8 cellular contexts compared by ENCODE assay signal in the genomic region with DNA sequence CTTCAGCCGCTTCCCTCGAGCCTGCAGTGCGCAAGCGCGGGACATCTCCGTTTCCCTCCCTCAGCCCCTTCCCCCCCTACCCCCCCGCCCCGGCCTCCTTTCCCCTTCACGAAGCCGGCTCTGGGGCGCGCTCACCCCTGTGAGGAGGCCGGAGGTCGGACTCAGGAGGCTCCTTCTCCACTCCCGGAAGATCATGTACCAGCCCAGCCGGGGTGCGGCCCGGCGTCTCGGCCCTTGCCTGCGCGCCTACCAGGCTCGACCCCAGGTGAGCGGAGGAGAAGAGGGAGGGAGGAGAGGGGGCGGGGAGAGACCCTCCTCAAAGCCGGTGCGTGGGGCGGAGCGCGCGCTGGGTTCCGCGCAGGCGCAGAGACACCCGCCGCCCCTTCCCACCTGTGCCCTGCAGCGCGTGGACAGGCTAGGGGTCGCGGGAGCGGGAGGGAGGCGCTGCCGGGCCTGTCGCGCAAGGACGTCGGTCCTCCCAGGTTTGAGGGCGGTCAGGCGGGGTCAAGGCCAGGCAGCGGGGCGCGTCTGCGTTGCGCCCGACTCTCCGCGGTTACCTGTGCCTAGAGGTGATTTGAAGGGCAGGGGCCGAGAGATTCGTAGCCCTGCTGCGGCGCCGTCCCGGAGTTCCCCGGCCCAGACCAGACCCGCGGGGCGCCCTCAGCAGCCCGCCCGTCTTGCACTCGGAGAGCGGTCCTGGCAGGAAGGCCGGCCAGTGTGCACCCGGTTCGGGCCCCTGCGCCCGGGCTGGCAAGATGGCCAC. TPM values are rescaled to one million over a fixed set of nuclear protein-coding genes. Genes with fewer than 3 reads are reported as not detected.
DNase-seq lines count a peak whose midpoint lies in the region; ATAC-seq and TF ChIP-seq lines count a peak whose summit lies in the region.

A gene with protein sequence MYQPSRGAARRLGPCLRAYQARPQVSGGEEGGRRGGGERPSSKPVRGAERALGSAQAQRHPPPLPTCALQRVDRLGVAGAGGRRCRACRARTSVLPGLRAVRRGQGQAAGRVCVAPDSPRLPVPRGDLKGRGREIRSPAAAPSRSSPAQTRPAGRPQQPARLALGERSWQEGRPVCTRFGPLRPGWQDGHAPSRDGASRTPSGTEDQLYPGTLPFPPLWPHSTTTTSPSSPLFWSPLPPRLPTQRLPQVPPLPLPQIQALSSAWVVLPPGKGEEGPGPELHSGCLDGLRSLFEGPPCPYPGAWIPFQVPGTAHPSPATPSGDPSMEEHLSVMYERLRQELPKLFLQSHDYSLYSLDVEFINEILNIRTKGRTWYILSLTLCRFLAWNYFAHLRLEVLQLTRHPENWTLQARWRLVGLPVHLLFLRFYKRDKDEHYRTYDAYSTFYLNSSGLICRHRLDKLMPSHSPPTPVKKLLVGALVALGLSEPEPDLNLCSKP (plus strand): TSS at position 95 of the 763 bp plus-strand sequence. CDS start 99 bp downstream, at position 194.

- H3K4me3 Mint-ChIP-seq in activated naive CD8-positive, alpha-beta T cell treated with anti-CD3 and anti-CD28 coated beads, Interleukin-2, amount 50 U/mL, for 24 hours = peak within 1 kb of the TSS; percentile 83

- no peak for TF ChIP-seq CTCF in SU-DHL-6 (IDR thresholded peaks at IDR 0.05; ENCODE audit: insufficient read depth, low read length, poor library complexity, severe bottlenecking)
- TF ChIP-seq CTCF in upper lobe of left lung (IDR thresholded peaks at IDR 0.05) = peak in 1 of 6 experiments; percentile 5

- peak within 1 kb of the TSS; percentile 87 for H2BK120ac ChIP-seq in trophoblast cell (ENCODE audit: insufficient read depth, low read length, poor library complexity)

- no CpG with 5 or more reads among the region's 76 CpGs for WGBS in trophoblast cell (ENCODE audit: extremely low coverage, insufficient coverage, insufficient read length)
- 0 to 3% methylated on average over 14 to 31 of the region's 76 CpGs for WGBS in upper lobe of left lung, 2 donors

- peak within 1 kb of the TSS; percentile 80 for H3K14ac ChIP-seq in trophoblast cell (ENCODE audit: low read length)

- ATAC-seq in HG02678 (IDR thresholded peaks at IDR 0.05; ENCODE audit: unreplicated experiment) (peak; percentile 70), upper lobe of left lung (ENCODE audit: low FRiP score in 2 of 2) (peak; percentile 94 to 96)
- peak; percentile 81 for ATAC-seq in activated naive CD8-positive, alpha-beta T cell treated with anti-CD3 and anti-CD28 coated beads, Interleukin-2, amount 50 U/mL, for 24 hours

- intact Hi-C loops in cardiac septum (cut with DNase I) = no loop called here

- H3K9me3 ChIP-seq in SU-DHL-6 (ENCODE audit: insufficient read depth, low read length) (no peaks in the 10 kb centered on the region), trophoblast cell (ENCODE audit: insufficient read depth, low read depth, low read length) (peaks cover 1% of the 10 kb centered on the region), upper lobe of left lung (no peaks in the 10 kb centered on the region)

- peak within 1 kb of the TSS; percentile 78 for H3K27ac Mint-ChIP-seq in activated naive CD8-positive, alpha-beta T cell treated with anti-CD3 and anti-CD28 coated beads, Interleukin-2, amount 50 U/mL, for 24 hours

- H2AFZ ChIP-seq in SU-DHL-6 (ENCODE audit: low read depth, low read length, severe bottlenecking) (peak within 1 kb of the TSS; percentile 79), trophoblast cell (ENCODE audit: insufficient read depth, low read length, poor library complexity) (peak within 1 kb of the TSS; percentile 94)

- no peaks in the 10 kb centered on the region for H3K9me2 ChIP-seq in SU-DHL-6 (replicated peaks; ENCODE audit: insufficient read depth, low read length)

- peak within 1 kb of the TSS; percentile 89 for H3K9ac ChIP-seq in SU-DHL-6 (ENCODE audit: low read length)
- peak within 1 kb of the TSS; percentile 92 for H3K9ac ChIP-seq in trophoblast cell (ENCODE audit: low read length)

- peak within 1 kb of the TSS; percentile 81 for H2BK5ac ChIP-seq in trophoblast cell (ENCODE audit: low read depth, low read length, poor library complexity)

- peaks cover 6% of the 10 kb centered on the region for H3K79me1 ChIP-seq in trophoblast cell (ENCODE audit: low read length)

- H3K4ac ChIP-seq in trophoblast cell (ENCODE audit: low read depth, low read length) = peak within 1 kb of the TSS; percentile 69

- H3K79me2 ChIP-seq in SU-DHL-6 (ENCODE audit: insufficient read depth, low read length) = peaks cover 39% of the 10 kb centered on the region
- peaks cover 3% of the 10 kb centered on the region for H3K79me2 ChIP-seq in trophoblast cell (ENCODE audit: control insufficient read depth, insufficient read depth, low read length, poor library complexity)

- no peak within 1 kb of the TSS for H2AK5ac ChIP-seq in trophoblast cell (ENCODE audit: low read length)

- H3K27me3 ChIP-seq in SU-DHL-6 (ENCODE audit: low read length) (no peaks in the 10 kb centered on the region), trophoblast cell (ENCODE audit: insufficient read depth, low read length) (no peaks in the 10 kb centered on the region), upper lobe of left lung (no peaks in the 10 kb centered on the region)

- H3K36me3 Mint-ChIP-seq in activated naive CD8-positive, alpha-beta T cell treated with anti-CD3 and anti-CD28 coated beads, Interleukin-2, amount 50 U/mL, for 24 hours (ENCODE audit: low read depth) = peaks cover 17% of the 10 kb centered on the region

- H3K23ac ChIP-seq in trophoblast cell (ENCODE audit: low read length) = no peak within 1 kb of the TSS

- peak; percentile 44 for TF ChIP-seq POLR2A in GM10847 (IDR thresholded peaks at IDR 0.05; ENCODE audit: extremely low read depth, insufficient read length)
- peak in 1 of 4 donors; percentile 41 for TF ChIP-seq POLR2A in upper lobe of left lung (IDR thresholded peaks at IDR 0.05)

- H3K4me2 ChIP-seq in SU-DHL-6 (ENCODE audit: low read depth, low read length, poor library complexity, severe bottlenecking) = peak within 1 kb of the TSS; percentile 97
- H3K4me2 ChIP-seq in trophoblast cell (ENCODE audit: low read length) = peak within 1 kb of the TSS; percentile 97

- no peak within 1 kb of the TSS for H2BK12ac ChIP-seq in trophoblast cell (ENCODE audit: low read length)

- peak within 1 kb of the TSS; percentile 82 for H4K91ac ChIP-seq in trophoblast cell (ENCODE audit: low read depth, low read length)

- H3K27me3 Mint-ChIP-seq in activated naive CD8-positive, alpha-beta T cell treated with anti-CD3 and anti-CD28 coated beads, Interleukin-2, amount 50 U/mL, for 24 hours = no peaks in the 10 kb centered on the region

- peak within 1 kb of the TSS; percentile 82 for H3K27ac ChIP-seq in SU-DHL-6 (ENCODE audit: low read depth, low read length)
- H3K27ac ChIP-seq in trophoblast cell (ENCODE audit: low read depth, low read length) = peak within 1 kb of the TSS; percentile 86
- peak within 1 kb of the TSS; percentile 89 to 95 (median 92) for H3K27ac ChIP-seq in upper lobe of left lung

- H3K9me3 Mint-ChIP-seq in activated naive CD8-positive, alpha-beta T cell treated with anti-CD3 and anti-CD28 coated beads, Interleukin-2, amount 50 U/mL, for 24 hours = no peaks in the 10 kb centered on the region

- peak within 1 kb of the TSS; percentile 60 for H4K12ac ChIP-seq in trophoblast cell (ENCODE audit: low read depth, low read length)

- peaks cover 0 to 7% of the 10 kb centered on the region in 2 experiments for H3K4me1 ChIP-seq in trophoblast cell (ENCODE audit: control insufficient read depth in 1 of 2, insufficient read depth in 2 of 2, low read length in 2 of 2)
- peaks cover 13 to 21% (median 14%) of the 10 kb centered on the region in 4 donors for H3K4me1 ChIP-seq in upper lobe of left lung

- H3F3A ChIP-seq in SU-DHL-6 (ENCODE audit: insufficient read depth) = peaks cover 11% of the 10 kb centered on the region

- H3K36me3 ChIP-seq in SU-DHL-6 (ENCODE audit: low read length) (peaks cover 1% of the 10 kb centered on the region; the same call in 1 of the 2 replicates), trophoblast cell (ENCODE audit: control insufficient read depth in 1 of 2, insufficient read depth in 2 of 2, low read length in 2 of 2) (peaks cover 24 to 38% of the 10 kb centered on the region in 2 experiments), upper lobe of left lung (peaks cover 0 to 39% (median 22%) of the 10 kb centered on the region in 4 donors)

- H3K4me3 ChIP-seq in SU-DHL-6 (ENCODE audit: insufficient read depth, low read length, poor library complexity, severe bottlenecking) = peak within 1 kb of the TSS; percentile 80
- H3K4me3 ChIP-seq in trophoblast cell (ENCODE audit: low read depth, low read length) = peak within 1 kb of the TSS; percentile 99
- H3K4me3 ChIP-seq in upper lobe of left lung = peak within 1 kb of the TSS; percentile 70 to 99 (median 85)

- H4K8ac ChIP-seq in trophoblast cell (ENCODE audit: low read depth, low read length) = peak within 1 kb of the TSS; percentile 88

- TF ChIP-seq EP300 in upper lobe of left lung (IDR thresholded peaks at IDR 0.05) = no peak

- DNase-seq in NCI-H128 (lab: John Stamatoyannopoulos, UW; ENCODE audit: unreplicated experiment) (peak; percentile 86), cardiac septum (ENCODE audit: low spot score) (peak; percentile 86), trophoblast cell (peak; percentile 62 to 70), upper lobe of left lung (peak; percentile 79 to 94)
- peak; percentile 78 for DNase-seq in activated naive CD8-positive, alpha-beta T cell treated with anti-CD3 and anti-CD28 coated beads, Interleukin-2, amount 50 U/mL, for 24 hours

- peaks cover 8% of the 10 kb centered on the region; the same call in 1 of the 2 replicates for H4K20me1 ChIP-seq in SU-DHL-6 (ENCODE audit: low read depth, low read length)

- H3K4me1 Mint-ChIP-seq in activated naive CD8-positive, alpha-beta T cell treated with anti-CD3 and anti-CD28 coated beads, Interleukin-2, amount 50 U/mL, for 24 hours = peaks cover 26% of the 10 kb centered on the region

- H3K18ac ChIP-seq in trophoblast cell (ENCODE audit: low read length) = peak within 1 kb of the TSS; percentile 53

RNA-seq across cellular contexts. Expression of the gene that starts here (rescaled TPM):
- 49.1 TPM for total RNA-seq in cardiac septum
- polyA plus RNA-seq in trophoblast cell (2013) = 17.3 and 18.1 TPM in 2 replicates
- 10 to 100 TPM in 5 of 6 donors, 1 to 10 TPM in 1; 8.8 to 57.6 (median 15.2) TPM for total RNA-seq in upper lobe of left lung

Comparison
In these comparisons a context has a peak if more than half of its experiments do, and no peak if none do; other contexts are left out.
1. Peak in every context shown above with its lines: DNase-seq, ATAC-seq, H3K4me3 ChIP-seq and H3K27ac ChIP-seq.